In genomic region chr7:31146026-31146425, GRCh38 we compare ENCODE assay signal across 1 cellular context.
TF ChIP-seq lines count a peak whose summit lies in the region.

No MANE protein-coding gene starts in this region.

TF ChIP-seq in GM23338, 12 proteins besides CTCF, POLR2A, EP300 and RAD21 (continued from another document):
- TF ChIP-seq CREB1 (CRISPR knock-in tag; IDR thresholded peaks at IDR 0.05; ENCODE audit: low read depth) (no peak), JUNB (IDR thresholded peaks at IDR 0.05; ENCODE audit: unreplicated experiment) (no peak), ZNF462 (CRISPR knock-in tag; IDR thresholded peaks at IDR 0.05) (no peak)
- TF ChIP-seq, protein P1, sequence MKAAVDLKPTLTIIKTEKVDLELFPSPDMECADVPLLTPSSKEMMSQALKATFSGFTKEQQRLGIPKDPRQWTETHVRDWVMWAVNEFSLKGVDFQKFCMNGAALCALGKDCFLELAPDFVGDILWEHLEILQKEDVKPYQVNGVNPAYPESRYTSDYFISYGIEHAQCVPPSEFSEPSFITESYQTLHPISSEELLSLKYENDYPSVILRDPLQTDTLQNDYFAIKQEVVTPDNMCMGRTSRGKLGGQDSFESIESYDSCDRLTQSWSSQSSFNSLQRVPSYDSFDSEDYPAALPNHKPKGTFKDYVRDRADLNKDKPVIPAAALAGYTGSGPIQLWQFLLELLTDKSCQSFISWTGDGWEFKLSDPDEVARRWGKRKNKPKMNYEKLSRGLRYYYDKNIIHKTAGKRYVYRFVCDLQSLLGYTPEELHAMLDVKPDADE (IDR thresholded peaks at IDR 0.05): no peak
